Comparison of ENCODE assay signal across 8 cellular contexts in genomic region chr2:64989982-64990614, GRCh38. TPM values are rescaled to one million over a fixed set of nuclear protein-coding genes. Genes with fewer than 3 reads are reported as not detected.
A peak's percentile ranks its signal among the peaks of the same experiment; 100 is the strongest.
DNase-seq lines count a peak whose midpoint lies in the region; ATAC-seq and TF ChIP-seq lines count a peak whose summit lies in the region.

No MANE protein-coding gene starts in this region.

- H3K36me3 Mint-ChIP-seq in effector memory CD8-positive, alpha-beta T cell (ENCODE audit: insufficient read depth) = peaks cover 6% of the 10 kb centered on the region
- peaks cover 4% of the 10 kb centered on the region for H3K36me3 Mint-ChIP-seq in neural progenitor cell

- H3F3A ChIP-seq in neural progenitor cell (ENCODE audit: low read depth) = peaks cover 23% of the 10 kb centered on the region

- H2AFZ ChIP-seq in OCI-LY7 (ENCODE audit: low read length) (no peak overlapping the region), neural progenitor cell (replicated peaks) (no peak overlapping the region)

- no TSS peak for BruUV-seq in OCI-LY7 (replicated peaks; lab: Mats Ljungman, UMichigan)

- H3K9me3 Mint-ChIP-seq in effector memory CD8-positive, alpha-beta T cell = no peaks in the 10 kb centered on the region
- H3K9me3 Mint-ChIP-seq in neural progenitor cell = no peaks in the 10 kb centered on the region

- CTCF ChIA-PET in AG04450 (lab: Charles Lee) = interaction anchor here (0.6 to 2.0 kb wide), 3 partner anchors 9 to 72 kb away, joined by 3 to 6 read pairs (median 3); no protein-coding TSS in a partner anchor
- CTCF ChIA-PET in OCI-LY7 (lab: Charles Lee; ENCODE audit: unreplicated experiment) = interaction anchor here (1.4 kb wide), 1 partner anchor 58 kb away, joined by 4 read pairs; no protein-coding TSS in a partner anchor

- no peak overlapping the region for H3K27ac ChIP-seq in AG04450 (ENCODE audit: low read depth, low read length)
- no peak overlapping the region for H3K27ac ChIP-seq in OCI-LY7 (ENCODE audit: low read depth, low read length, poor library complexity, severe bottlenecking)
- no peak overlapping the region for H3K27ac ChIP-seq in neural progenitor cell

- H3K4me1 ChIP-seq in OCI-LY7 (ENCODE audit: insufficient read depth, low read length, poor library complexity, severe bottlenecking) (peaks cover 47% of the 10 kb centered on the region), neural progenitor cell (peaks cover 15% of the 10 kb centered on the region)

- ATAC-seq in effector memory CD8-positive, alpha-beta T cell (replicated peaks) = no peak

- no peaks in the 10 kb centered on the region for H3K9me2 ChIP-seq in OCI-LY7 (ENCODE audit: insufficient read depth, low read length)

- H3K9ac ChIP-seq in neural progenitor cell = no peak overlapping the region

- H3K27me3 Mint-ChIP-seq in effector memory CD8-positive, alpha-beta T cell = no peaks in the 10 kb centered on the region
- H3K27me3 Mint-ChIP-seq in neural progenitor cell (ENCODE audit: insufficient read depth, low read depth) = peaks cover 21% of the 10 kb centered on the region

- H3K9me3 ChIP-seq in AG04450 (ENCODE audit: control insufficient read depth, insufficient read depth, low read length) (no peaks in the 10 kb centered on the region), OCI-LY7 (ENCODE audit: low read length) (no peaks in the 10 kb centered on the region), neural progenitor cell (ENCODE audit: low read depth) (no peaks in the 10 kb centered on the region)

- H3K4me1 Mint-ChIP-seq in effector memory CD8-positive, alpha-beta T cell (ENCODE audit: low read depth in 2 of 2) = peaks cover 26 to 28% of the 10 kb centered on the region in 2 donors
- peaks cover 28% of the 10 kb centered on the region for H3K4me1 Mint-ChIP-seq in neural progenitor cell

- peaks cover 6% of the 10 kb centered on the region; the same call in 1 of the 2 replicates for H3K79me2 ChIP-seq in OCI-LY7 (ENCODE audit: insufficient read depth, low read depth, low read length)
- no peaks in the 10 kb centered on the region for H3K79me2 ChIP-seq in neural progenitor cell (ENCODE audit: low read depth)

- H4K20me1 ChIP-seq in OCI-LY7 (ENCODE audit: insufficient read depth, low read length) (peaks cover 32% of the 10 kb centered on the region; the same call in 1 of the 2 replicates), neural progenitor cell (ENCODE audit: low read depth) (peaks cover 19% of the 10 kb centered on the region)

- no peak for TF ChIP-seq CTCF in AG04450 (IDR thresholded peaks at IDR 0.05; ENCODE audit: low read depth, low read length)
- TF ChIP-seq CTCF in GM12864 (IDR thresholded peaks at IDR 0.05; ENCODE audit: low read depth, low read length, missing control alignments) = no peak
- TF ChIP-seq CTCF in OCI-LY7 (conservative IDR thresholded peaks at IDR 0.05; ENCODE audit: low read length) = no peak
- no peak for TF ChIP-seq CTCF in neural progenitor cell (IDR thresholded peaks at IDR 0.05)

- H3K4me3 Mint-ChIP-seq in effector memory CD8-positive, alpha-beta T cell = peak overlapping the region; percentile 89 to 92
- peak overlapping the region; percentile 83 for H3K4me3 Mint-ChIP-seq in neural progenitor cell

- H3K27me3 ChIP-seq in AG04450 (ENCODE audit: control insufficient read depth, insufficient read depth, low read length) (no peaks in the 10 kb centered on the region), neural progenitor cell (peaks cover 68% of the 10 kb centered on the region)

- intact Hi-C loops in OCI-LY7 (cut with micrococcal nuclease; ENCODE audit: unreplicated experiment) = loop anchor here (1.0 to 5.0 kb wide), 3 partner anchors 43 to 73 kb away; no protein-coding TSS in a partner anchor

- H3K4me3 ChIP-seq in AG04450 (ENCODE audit: low read depth, low read length) (peak overlapping the region; percentile 88), GM12864 (ENCODE audit: low read depth, low read length) (peak overlapping the region; percentile 77), OCI-LY7 (ENCODE audit: low read depth, low read length, poor library complexity, severe bottlenecking) (peak overlapping the region; percentile 82), neural progenitor cell (peak overlapping the region; percentile 52)

- DNase-seq in AG04450 (ENCODE audit: low read depth, low spot score) = no peak
- DNase-seq in GM12864 (ENCODE audit: low read depth) = no peak
- DNase-seq in OCI-LY7 (ENCODE audit: low spot score) = peak; percentile 26
- no peak for DNase-seq in effector memory CD8-positive, alpha-beta T cell
- DNase-seq in neural progenitor cell (ENCODE audit: low spot score) = peak; percentile 28
- no peak for DNase-seq in HCEC 1CT
- DNase-seq in OCI-M1 (lab: John Stamatoyannopoulos, UW) = no peak
- no peak for DNase-seq in activated gamma-delta T cell treated with Interleukin-2 at 50 U/mL for 16 hours

- H3K36me3 ChIP-seq in OCI-LY7 (ENCODE audit: insufficient read depth, low read length) (no peaks in the 10 kb centered on the region), neural progenitor cell (no peaks in the 10 kb centered on the region)

- POLR2A ChIA-PET in AG04450 (lab: Yijun Ruan, JAX) = interaction anchor here (0.5 to 1.2 kb wide), 2 partner anchors 337 to 599 kb away, joined by 3 read pairs; partner anchors contain the start of gene SERTAD2
- POLR2A ChIA-PET in OCI-LY7 (lab: Charles Lee) = interaction anchor here (0.6 to 2.9 kb wide), 6 partner anchors 9 to 331 kb away, joined by 3 to 16 read pairs (median 3); no protein-coding TSS in a partner anchor

- H3K4me2 ChIP-seq in OCI-LY7 (ENCODE audit: low read length) (peak overlapping the region; percentile 76), neural progenitor cell (peak overlapping the region; percentile 100)

- H3K27ac Mint-ChIP-seq in effector memory CD8-positive, alpha-beta T cell = peak overlapping the region; percentile 41 to 71
- peak overlapping the region; percentile 44 for H3K27ac Mint-ChIP-seq in neural progenitor cell

RNA-seq across cellular contexts. Expression of gene SLC1A4, which starts 0.9 kb away (rescaled TPM):
- 22.3 and 24.8 TPM in 2 replicates for polyA plus RNA-seq in AG04450 (2011; rRNA removed)
- 36.7 and 45.9 TPM in 2 replicates for polyA minus RNA-seq in AG04450 (2011; rRNA and poly(A)+ RNA removed)
- total RNA-seq in OCI-LY7 (2014; rRNA removed; shearing (Covaris generic)) = 17.2 and 20.6 TPM in 2 replicates
- total RNA-seq in OCI-LY7 (2022) (27.7 and 31.1 TPM in 2 replicates), neural progenitor cell (ENCODE audit: low replicate concordance) (1.3 and 1.8 TPM in 2 replicates)

Comparison
In these comparisons a context has a peak if more than half of its experiments do, and no peak if none do; other contexts are left out.
1. DNase-seq: peak in OCI-LY7 (single experiment) and neural progenitor cell (single experiment); none in AG04450 (single experiment), GM12864 (single experiment), effector memory CD8-positive, alpha-beta T cell (0 of 3), HCEC 1CT (single experiment), OCI-M1 (single experiment) and activated gamma-delta T cell treated with Interleukin-2 at 50 U/mL for 16 hours (single experiment).
2. Peak in every context shown above with its lines, with median percentiles within 50 percentile points of each other: H3K4me3 ChIP-seq.